In genomic region chr3:127427169-127427655, GRCh38 we compare ENCODE assay signal across 9 cellular contexts.
"Had no signal": no experiment of that assay in that cellular context is flagged by ENCODE, and none has a peak within 500 bp of the region (broad histone marks: within the 10 kb centered on the region; RNA-seq: fewer than 3 reads in every experiment).

No MANE protein-coding gene starts in this region.

- H3K27ac ChIP-seq: stomach, thoracic aorta had no signal

- H3K27ac Mint-ChIP-seq: activated naive CD8-positive, alpha-beta T cell; T-helper 2 cell treated with Interferon-gamma antibody and Interleukin-4, amounts not matched to agents 5 μg/mL and 100 μg/mL, for 36 hours had no signal

- DNase-seq: activated gamma-delta T cell; effector CD4-positive, alpha-beta T cell; left ventricle myocardium superior; stimulated activated CD4-positive, alpha-beta T cell treated with anti-CD3 and anti-CD28 coated beads, Interleukin-4, amount 100 ng/mL, for 24 hours; stomach; SW 1271 had no signal

- ATAC-seq: left ventricle myocardium superior had no signal

- H3K36me3 ChIP-seq: stomach, thoracic aorta had no signal

- H3K9me3 ChIP-seq: stomach, thoracic aorta had no signal

- H3K36me3 Mint-ChIP-seq: activated naive CD8-positive, alpha-beta T cell had no signal

- H3K4me1 ChIP-seq: stomach had no signal

- H3K9me3 Mint-ChIP-seq: T-helper 2 cell treated with Interferon-gamma antibody and Interleukin-4, amounts not matched to agents 5 μg/mL and 100 μg/mL, for 36 hours had no signal

- H3K4me3 Mint-ChIP-seq: activated naive CD8-positive, alpha-beta T cell; T-helper 2 cell treated with Interferon-gamma antibody and Interleukin-4, amounts not matched to agents 5 μg/mL and 100 μg/mL, for 36 hours had no signal

- H3K4me3 ChIP-seq: stomach, thoracic aorta had no signal
